In genomic region chr22:47997612-47998011, GRCh38 we compare ENCODE assay signal across 34 cellular contexts.
"Had no signal": no experiment of that assay in that cellular context is flagged by ENCODE, and none has a peak within 500 bp of the region (broad histone marks: within the 10 kb centered on the region; RNA-seq: fewer than 3 reads in every experiment).

No MANE protein-coding gene starts in this region.

- FAIRE-seq: astrocyte, TTC549 had no signal

- H3K27ac ChIP-seq: adrenal gland, body of pancreas, breast epithelium, SJCRH30, SK-N-MC had no signal

- H3K9me3 ChIP-seq: adrenal gland, body of pancreas, breast epithelium, SJCRH30 had no signal

- H3K9me3 Mint-ChIP-seq: activated CD4-positive, alpha-beta T cell treated with anti-CD3 and anti-CD28 coated beads, Interleukin-2, amount 10 ng/mL, durations not matched to agents 7 days and 5 days; activated naive CD4-positive, alpha-beta T cell treated with anti-CD3 and anti-CD28 coated beads for 36 hours; activated naive CD4-positive, alpha-beta T cell treated with anti-CD3 and anti-CD28 coated beads, Interleukin-2, amount 50 U/mL, for 72 hours; activated T-cell treated with anti-CD3 and anti-CD28 coated beads, Interleukin-2, amount 50 U/mL, for 4 hours; activated T-helper 1 cell treated with anti-CD3 and anti-CD28 coated beads, Interleukin-12 subunit alpha, Interleukin-12 subunit beta, Interleukin-2, Interleukin-4 antibody, amounts not matched to agents 30 ng/mL and 10 ng/mL and 1 ng/mL, durations not matched to agents 14 hours and 24 hours and 36 hours; T-helper 1 cell treated with Interleukin-12 subunit alpha and Interleukin-12 subunit beta and Interleukin-4 antibody, amounts not matched to agents 30 μg/mL and 1 μg/mL, for 36 hours; T-helper 2 cell treated with Interferon-gamma antibody and Interleukin-4, amounts not matched to agents 5 μg/mL and 100 μg/mL, for 36 hours had no signal

- ATAC-seq: activated CD4-positive, alpha-beta T cell treated with anti-CD3 and anti-CD28 coated beads for 36 hours; activated CD4-positive, CD25-positive, alpha-beta regulatory T cell treated with anti-CD3 and anti-CD28 coated beads, Interleukin-2, amount 50 U/mL, for 24 hours; activated CD8-positive, alpha-beta T cell treated with anti-CD3 and anti-CD28 coated beads, Interleukin-2, amount 10 ng/mL, durations not matched to agents 7 days and 5 days; activated naive CD4-positive, alpha-beta T cell treated with anti-CD3 and anti-CD28 coated beads, Interleukin-2, amount 50 U/mL, for 72 hours; activated T-cell treated with anti-CD3 and anti-CD28 coated beads, Interleukin-2, amount 50 U/mL, for 4 hours; body of pancreas; Panc1 had no signal

- H3K36me3 Mint-ChIP-seq: activated naive CD4-positive, alpha-beta T cell treated with anti-CD3 and anti-CD28 coated beads, Interleukin-2, amount 50 U/mL, for 72 hours had no signal

- H3K4me3 Mint-ChIP-seq: activated CD4-positive, alpha-beta T cell treated with anti-CD3 and anti-CD28 coated beads for 36 hours; activated CD4-positive, alpha-beta T cell treated with anti-CD3 and anti-CD28 coated beads, Interleukin-2, amount 10 ng/mL, durations not matched to agents 7 days and 5 days; activated CD8-positive, alpha-beta T cell treated with anti-CD3 and anti-CD28 coated beads, Interleukin-2, amount 10 ng/mL, durations not matched to agents 7 days and 5 days; activated naive CD4-positive, alpha-beta T cell treated with anti-CD3 and anti-CD28 coated beads for 36 hours; activated T-cell treated with anti-CD3 and anti-CD28 coated beads, Interleukin-2, amount 50 U/mL, for 4 hours; activated T-helper 1 cell treated with anti-CD3 and anti-CD28 coated beads, Interleukin-12 subunit alpha, Interleukin-12 subunit beta, Interleukin-2, Interleukin-4 antibody, amounts not matched to agents 30 ng/mL and 10 ng/mL and 1 ng/mL, durations not matched to agents 14 hours and 24 hours and 36 hours; T-helper 1 cell treated with Interleukin-12 subunit alpha and Interleukin-12 subunit beta and Interleukin-4 antibody, amounts not matched to agents 30 μg/mL and 1 μg/mL, for 36 hours; T-helper 2 cell treated with Interferon-gamma antibody and Interleukin-4, amounts not matched to agents 5 μg/mL and 100 μg/mL, for 36 hours had no signal

- H3K36me3 ChIP-seq: adrenal gland, breast epithelium, SJCRH30 had no signal

- H3K4me1 Mint-ChIP-seq: activated CD4-positive, alpha-beta T cell treated with anti-CD3 and anti-CD28 coated beads for 36 hours; activated CD4-positive, alpha-beta T cell treated with anti-CD3 and anti-CD28 coated beads, Interleukin-2, amount 10 ng/mL, durations not matched to agents 7 days and 5 days had no signal

- H3K4me1 ChIP-seq: adrenal gland, body of pancreas, breast epithelium, SJCRH30 had no signal

- DNase-seq: activated CD4-positive, alpha-beta T cell treated with anti-CD3 and anti-CD28 coated beads for 36 hours; activated CD4-positive, alpha-beta T cell treated with anti-CD3 and anti-CD28 coated beads, Interleukin-2, amount 10 ng/mL, durations not matched to agents 7 days and 5 days; activated CD4-positive, alpha-beta T cell treated with anti-CD3 and anti-CD28 coated beads, Interleukin-2, amount 50 U/mL, for 48 hours; activated CD8-positive, alpha-beta T cell treated with anti-CD3 and anti-CD28 coated beads, Interleukin-2, amount 10 ng/mL, durations not matched to agents 7 days and 5 days; activated gamma-delta T cell treated with Interleukin-2 at 50 U/mL for 16 hours; activated naive CD4-positive, alpha-beta T cell treated with anti-CD3 and anti-CD28 coated beads for 36 hours; activated T-cell treated with anti-CD3 and anti-CD28 coated beads for 4 hours; activated T-cell treated with anti-CD3 and anti-CD28 coated beads, Interleukin-2, amount 50 U/mL, for 4 hours; adrenal gland; body of pancreas; Kasumi-1; KG1; NCI-H1092 treated with DMSO at 0.1 percent for 48 hours; NCI-H1417; NCI-H187; NCI-H2029 treated with DMSO at 0.1 percent for 48 hours; NCI-H2107; NCI-H2171; NCI-H510A; NCI-H526; NCI-H748 treated with DMSO at 0.1 percent for 48 hours; NK-92 treated with Interleukin-12 subunit alpha and Interleukin-12 subunit beta, amount 100 ng/mL, for 24 hours; SHP77; SJCRH30 had no signal

- H3K27ac Mint-ChIP-seq: activated CD4-positive, alpha-beta T cell treated with anti-CD3 and anti-CD28 coated beads for 36 hours; activated CD4-positive, alpha-beta T cell treated with anti-CD3 and anti-CD28 coated beads, Interleukin-2, amount 10 ng/mL, durations not matched to agents 7 days and 5 days; activated CD8-positive, alpha-beta T cell treated with anti-CD3 and anti-CD28 coated beads, Interleukin-2, amount 10 ng/mL, durations not matched to agents 7 days and 5 days; activated naive CD4-positive, alpha-beta T cell treated with anti-CD3 and anti-CD28 coated beads for 36 hours; activated T-helper 1 cell treated with anti-CD3 and anti-CD28 coated beads, Interleukin-12 subunit alpha, Interleukin-12 subunit beta, Interleukin-2, Interleukin-4 antibody, amounts not matched to agents 30 ng/mL and 10 ng/mL and 1 ng/mL, durations not matched to agents 14 hours and 24 hours and 36 hours; T-helper 1 cell treated with Interleukin-12 subunit alpha and Interleukin-12 subunit beta and Interleukin-4 antibody, amounts not matched to agents 30 μg/mL and 1 μg/mL, for 36 hours; T-helper 2 cell treated with Interferon-gamma antibody and Interleukin-4, amounts not matched to agents 5 μg/mL and 100 μg/mL, for 36 hours had no signal

- H3K27me3 Mint-ChIP-seq: activated CD4-positive, alpha-beta T cell treated with anti-CD3 and anti-CD28 coated beads, Interleukin-2, amount 10 ng/mL, durations not matched to agents 7 days and 5 days had no signal

- H3K27me3 ChIP-seq: adrenal gland, body of pancreas, SJCRH30 had no signal

- H3K4me3 ChIP-seq: adrenal gland, body of pancreas, breast epithelium, SJCRH30, SK-N-MC had no signal
